Comparison of ENCODE assay signal across 8 cellular contexts in the genomic region with DNA sequence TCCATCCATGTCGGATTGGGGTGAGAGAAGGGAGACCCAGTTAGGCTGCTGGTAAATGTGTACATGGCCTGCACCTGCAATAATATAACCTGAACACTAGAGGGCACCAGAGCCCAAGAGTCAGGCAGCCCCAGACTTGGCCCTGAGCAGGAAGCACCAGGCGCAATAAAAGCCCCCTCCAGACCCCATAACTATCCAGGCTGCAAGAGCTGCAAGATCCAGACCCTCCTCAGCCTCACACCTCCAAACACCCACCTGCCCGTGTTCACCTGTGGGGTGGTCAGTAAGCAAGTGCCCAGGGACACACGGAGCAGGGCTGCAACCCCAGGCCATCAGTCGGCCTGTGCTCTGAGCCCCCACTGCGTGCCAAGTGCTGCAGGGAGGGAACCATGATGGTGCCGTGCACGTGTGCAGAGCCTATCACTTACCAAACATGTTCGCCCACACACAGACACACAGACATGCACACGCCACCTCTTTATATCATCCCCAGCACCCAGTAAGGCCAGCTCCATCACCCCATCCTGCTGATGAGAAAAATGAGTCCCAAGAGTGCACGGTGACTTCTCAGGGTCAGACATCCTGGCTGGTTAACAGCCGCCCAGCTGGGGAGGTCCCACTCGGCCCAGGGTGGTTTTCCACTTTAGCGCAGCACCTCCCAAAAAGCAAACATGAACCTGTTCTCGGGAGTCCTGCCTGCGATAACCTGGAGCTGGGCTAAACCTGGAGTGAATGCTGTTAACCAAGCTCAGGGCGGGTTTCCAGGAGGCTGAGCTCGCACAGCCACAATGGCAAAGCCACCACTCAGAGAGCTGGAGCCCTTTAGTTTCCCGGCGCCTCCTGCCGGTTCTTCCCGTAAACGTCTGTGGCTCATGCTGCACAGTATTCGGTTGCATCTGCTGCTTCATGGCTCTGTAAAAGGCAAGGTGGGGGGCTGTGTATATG.
A peak's percentile ranks its signal among the peaks of the same experiment; 100 is the strongest.
DNase-seq lines count a peak whose midpoint lies in the region; ATAC-seq and TF ChIP-seq lines count a peak whose summit lies in the region.

No MANE protein-coding gene starts in this region.

- H3K9ac ChIP-seq in colonic mucosa (ENCODE audit: low read depth in 2 of 2, low read length in 2 of 2) = peak overlapping the region in 1 of 2 donors; percentile 62

- no peaks in the 10 kb centered on the region for H3K9me3 ChIP-seq in colonic mucosa
- H3K9me3 ChIP-seq in lung (ENCODE audit: control insufficient read depth in 2 of 2, insufficient read depth in 1 of 2, low read length in 1 of 2) = no peaks in the 10 kb centered on the region

- DNase-seq in DMS79 treated with DMSO at 0.1 percent for 48 hours (lab: John Stamatoyannopoulos, UW) = peak; percentile 39
- DNase-seq in DMS79 (lab: John Stamatoyannopoulos, UW) = no peak
- peak; percentile 9 for DNase-seq in NCI-H226
- DNase-seq in activated CD4-positive, alpha-beta T cell treated with anti-CD3 and anti-CD28 coated beads for 1 hour = peak; percentile 14
- DNase-seq in colonic mucosa = peak; percentile 86
- peak; percentile 58 for DNase-seq in lung (ENCODE audit: low spot score)
- peak in 5 of 6 experiments; percentile 3 to 67 (median 23) for DNase-seq in stimulated activated naive CD4-positive, alpha-beta T cell (lab: John Stamatoyannopoulos, UW)

- ATAC-seq in HG03045 (IDR thresholded peaks at IDR 0.05; ENCODE audit: unreplicated experiment) (peak; percentile 57), lung (ENCODE audit: insufficient read depth, low FRiP score) (peak; percentile 67)

- H3K27ac ChIP-seq in colonic mucosa (peak overlapping the region; percentile 62), lung (ENCODE audit: low read depth in 1 of 2, low read length in 1 of 2) (no peak overlapping the region)

- H3K4me3 ChIP-seq in colonic mucosa (no peak overlapping the region), lung (no peak overlapping the region)

- H3K27me3 ChIP-seq in colonic mucosa (no peaks in the 10 kb centered on the region), lung (ENCODE audit: control insufficient read depth, insufficient read depth) (no peaks in the 10 kb centered on the region)

- intact Hi-C loops in colonic mucosa (cut with DNase I) = loop anchor here (5.0 to 10.0 kb wide), 2 partner anchors 97 to 624 kb away; no protein-coding TSS in a partner anchor

- 50 to 71% methylated on average over 24 of the region's 24 CpGs for WGBS in lung, 2 donors

- peaks cover 5% of the 10 kb centered on the region for H3K4me1 ChIP-seq in colonic mucosa
- no peaks in the 10 kb centered on the region for H3K4me1 ChIP-seq in lung (ENCODE audit: control insufficient read depth in 2 of 2, insufficient read depth in 2 of 2, low read length in 2 of 2)

- TF ChIP-seq CTCF in colonic mucosa (IDR thresholded peaks at IDR 0.05) (peak; percentile 77), lung (IDR thresholded peaks at IDR 0.05; ENCODE audit: control extremely low read depth, extremely low read depth) (peak; percentile 78)

- H3K36me3 ChIP-seq in colonic mucosa (no peaks in the 10 kb centered on the region), lung (ENCODE audit: control insufficient read depth in 2 of 2, insufficient read depth in 2 of 2, low read length in 2 of 2) (no peaks in the 10 kb centered on the region)
